Comparison of ENCODE assay signal across 8 cellular contexts in genomic region chr1:205810448-205811157, GRCh38. TPM values are rescaled to one million over a fixed set of nuclear protein-coding genes. Genes with fewer than 3 reads are reported as not detected.
DNase-seq lines count a peak whose midpoint lies in the region; ATAC-seq and TF ChIP-seq lines count a peak whose summit lies in the region.
"Had no signal": no experiment of that assay in that cellular context is flagged by ENCODE, and none has a peak within 500 bp of the region (broad histone marks: within the 10 kb centered on the region; RNA-seq: fewer than 3 reads in every experiment).

No MANE protein-coding gene starts in this region.

- no peak overlapping the region for H2AFZ ChIP-seq in KMS-11 (ENCODE audit: low read depth)
- no peak overlapping the region for H2AFZ ChIP-seq in neural cell (ENCODE audit: low read depth, low read length)

- H3K4me1 ChIP-seq in KMS-11 (ENCODE audit: low read depth, poor library complexity, severe bottlenecking) (peaks cover 5% of the 10 kb centered on the region), mucosa of descending colon (ENCODE audit: low read depth) (peaks cover 4% of the 10 kb centered on the region)

- H3K27ac ChIP-seq in KMS-11 (no peak overlapping the region), neural cell (ENCODE audit: low read length) (no peak overlapping the region)
- H3K27ac ChIP-seq: uterus had no signal

- H3K4me3 Mint-ChIP-seq in central memory CD8-positive, alpha-beta T cell: peak overlapping the region; percentile 95

- H3K27me3 ChIP-seq in KMS-11 (ENCODE audit: insufficient read depth, low read depth): no peaks in the 10 kb centered on the region; the same call in 1 of the 2 replicates
- H3K27me3 ChIP-seq in neural cell (ENCODE audit: insufficient read depth, low read depth, low read length): no peaks in the 10 kb centered on the region
- H3K27me3 ChIP-seq: uterus had no signal

- H3K4me1 Mint-ChIP-seq in central memory CD8-positive, alpha-beta T cell: peaks cover 75% of the 10 kb centered on the region

- H3K9me3 Mint-ChIP-seq in central memory CD8-positive, alpha-beta T cell: no peaks in the 10 kb centered on the region

- TF ChIP-seq EP300 in neural cell (conservative IDR thresholded peaks at IDR 0.05; ENCODE audit: poor library complexity, severe bottlenecking): no peak

- intact Hi-C loops in mucosa of descending colon (cut with DNase I, micrococcal nuclease): no loop called here

- no peaks in the 10 kb centered on the region for H3K9me3 ChIP-seq in neural cell (ENCODE audit: low read length)
- no peaks in the 10 kb centered on the region for H3K9me3 ChIP-seq in mucosa of descending colon
- H3K9me3 ChIP-seq: uterus had no signal

- H3F3A ChIP-seq in neural cell (ENCODE audit: insufficient read depth, low read length, poor library complexity, severe bottlenecking): no peaks in the 10 kb centered on the region

- no peaks in the 10 kb centered on the region for H3K9me2 ChIP-seq in neural cell (ENCODE audit: insufficient read depth, low read length)

- DNase-seq in DMS114 treated with DMSO at 0.1 percent for 48 hours (lab: John Stamatoyannopoulos, UW; ENCODE audit: unreplicated experiment) (peak; percentile 30), mucosa of descending colon (no peak)
- DNase-seq in central memory CD8-positive, alpha-beta T cell (ENCODE audit: low spot score in 2 of 2): no peak
- DNase-seq: uterus had no signal

- peaks cover 13% of the 10 kb centered on the region for H3K36me3 Mint-ChIP-seq in central memory CD8-positive, alpha-beta T cell (ENCODE audit: insufficient read depth)

- ATAC-seq in central memory CD8-positive, alpha-beta T cell (replicated peaks; ENCODE audit: extremely low read depth, poor library complexity, severe bottlenecking): no peak
- no peak for ATAC-seq in HG03442 (IDR thresholded peaks at IDR 0.05; ENCODE audit: unreplicated experiment)
- ATAC-seq in mucosa of descending colon: no peak
- no peak for ATAC-seq in HG03139 (IDR thresholded peaks at IDR 0.05; ENCODE audit: unreplicated experiment)

- TF ChIP-seq CTCF in KMS-11 (conservative IDR thresholded peaks at IDR 0.05; ENCODE audit: low read depth, low read length) (peak; percentile 29; the same call in 1 of the 2 replicates), neural cell (IDR thresholded peaks at IDR 0.05; ENCODE audit: poor library complexity, severe bottlenecking) (no peak), mucosa of descending colon (IDR thresholded peaks at IDR 0.05) (no peak)

- no peak for TF ChIP-seq RAD21 in neural cell (conservative IDR thresholded peaks at IDR 0.05)

- H3K9ac ChIP-seq in KMS-11 (no peak overlapping the region), neural cell (ENCODE audit: low read length) (no peak overlapping the region)

- H3K79me2 ChIP-seq in KMS-11 (ENCODE audit: insufficient read depth, low read depth) (no peaks in the 10 kb centered on the region), neural cell (replicated peaks; ENCODE audit: insufficient read depth, low read length) (no peaks in the 10 kb centered on the region)

- no peak overlapping the region for H3K4me2 ChIP-seq in KMS-11
- no peak overlapping the region for H3K4me2 ChIP-seq in neural cell (ENCODE audit: low read length)

- no peaks in the 10 kb centered on the region for H3K27me3 Mint-ChIP-seq in central memory CD8-positive, alpha-beta T cell

- H3K4me3 ChIP-seq in KMS-11 (IDR thresholded peaks at IDR 0.05; ENCODE audit: insufficient read depth, low read depth, low read length): no peak overlapping the region
- H3K4me3 ChIP-seq in neural cell (ENCODE audit: low read length): peak overlapping the region; percentile 94
- no peak overlapping the region for H3K4me3 ChIP-seq in mucosa of descending colon
- H3K4me3 ChIP-seq: uterus had no signal

- peaks cover 3% of the 10 kb centered on the region; the same call in 1 of the 2 replicates for H3K36me3 ChIP-seq in KMS-11 (ENCODE audit: insufficient read depth)
- no peaks in the 10 kb centered on the region for H3K36me3 ChIP-seq in neural cell (ENCODE audit: insufficient read depth, low read length)
- H3K36me3 ChIP-seq in mucosa of descending colon (ENCODE audit: low read depth): no peaks in the 10 kb centered on the region
- H3K36me3 ChIP-seq: uterus had no signal

- H4K20me1 ChIP-seq in KMS-11 (ENCODE audit: insufficient read depth) (no peaks in the 10 kb centered on the region), neural cell (ENCODE audit: insufficient read depth) (no peaks in the 10 kb centered on the region)

- no peak overlapping the region for H3K27ac Mint-ChIP-seq in central memory CD8-positive, alpha-beta T cell (ENCODE audit: low read depth)

TF ChIP-seq in neural cell, 6 proteins besides CTCF, POLR2A, EP300 and RAD21:
- TF ChIP-seq, protein P1, sequence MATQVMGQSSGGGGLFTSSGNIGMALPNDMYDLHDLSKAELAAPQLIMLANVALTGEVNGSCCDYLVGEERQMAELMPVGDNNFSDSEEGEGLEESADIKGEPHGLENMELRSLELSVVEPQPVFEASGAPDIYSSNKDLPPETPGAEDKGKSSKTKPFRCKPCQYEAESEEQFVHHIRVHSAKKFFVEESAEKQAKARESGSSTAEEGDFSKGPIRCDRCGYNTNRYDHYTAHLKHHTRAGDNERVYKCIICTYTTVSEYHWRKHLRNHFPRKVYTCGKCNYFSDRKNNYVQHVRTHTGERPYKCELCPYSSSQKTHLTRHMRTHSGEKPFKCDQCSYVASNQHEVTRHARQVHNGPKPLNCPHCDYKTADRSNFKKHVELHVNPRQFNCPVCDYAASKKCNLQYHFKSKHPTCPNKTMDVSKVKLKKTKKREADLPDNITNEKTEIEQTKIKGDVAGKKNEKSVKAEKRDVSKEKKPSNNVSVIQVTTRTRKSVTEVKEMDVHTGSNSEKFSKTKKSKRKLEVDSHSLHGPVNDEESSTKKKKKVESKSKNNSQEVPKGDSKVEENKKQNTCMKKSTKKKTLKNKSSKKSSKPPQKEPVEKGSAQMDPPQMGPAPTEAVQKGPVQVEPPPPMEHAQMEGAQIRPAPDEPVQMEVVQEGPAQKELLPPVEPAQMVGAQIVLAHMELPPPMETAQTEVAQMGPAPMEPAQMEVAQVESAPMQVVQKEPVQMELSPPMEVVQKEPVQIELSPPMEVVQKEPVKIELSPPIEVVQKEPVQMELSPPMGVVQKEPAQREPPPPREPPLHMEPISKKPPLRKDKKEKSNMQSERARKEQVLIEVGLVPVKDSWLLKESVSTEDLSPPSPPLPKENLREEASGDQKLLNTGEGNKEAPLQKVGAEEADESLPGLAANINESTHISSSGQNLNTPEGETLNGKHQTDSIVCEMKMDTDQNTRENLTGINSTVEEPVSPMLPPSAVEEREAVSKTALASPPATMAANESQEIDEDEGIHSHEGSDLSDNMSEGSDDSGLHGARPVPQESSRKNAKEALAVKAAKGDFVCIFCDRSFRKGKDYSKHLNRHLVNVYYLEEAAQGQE (IDR thresholded peaks at IDR 0.05; ENCODE audit: borderline replicate concordance): no peak
- no peak for TF ChIP-seq MXI1 (conservative IDR thresholded peaks at IDR 0.05; ENCODE audit: poor library complexity, severe bottlenecking)
- no peak for TF ChIP-seq EZH2 (IDR thresholded peaks at IDR 0.05; ENCODE audit: borderline replicate concordance, insufficient read depth, low read length, poor library complexity, severe bottlenecking)
- TF ChIP-seq TAF1 (IDR thresholded peaks at IDR 0.05; ENCODE audit: low read depth): no peak
- TF ChIP-seq POLR2AphosphoS5 (IDR thresholded peaks at IDR 0.05): no peak
- no peak for TF ChIP-seq SMC3 (conservative IDR thresholded peaks at IDR 0.05; ENCODE audit: poor library complexity)

RNA-seq across cellular contexts. Expression of gene SLC41A1, which starts 2.4 kb away (rescaled TPM):
- polyA plus RNA-seq in neural cell: 3.4 and 4.2 TPM in 2 replicates
- 8.8 and 11.5 TPM in 2 replicates for polyA minus RNA-seq in neural cell
- total RNA-seq in mucosa of descending colon: 10 to 100 TPM in 1 of 3 donors, 1 to 10 TPM in 2; 2.1 to 25.0 (median 4.9) TPM

RNA-seq across cellular contexts. Expression of gene RAB29, which starts 35.3 kb away (rescaled TPM):
- polyA plus RNA-seq in neural cell: 0.18 and 0.40 TPM in 2 replicates
- 0.46 TPM in 1 of 2 replicates, not detected in the other for polyA minus RNA-seq in neural cell
- 10 to 100 TPM in 1 of 3 donors, 1 to 10 TPM in 2; 4.7 to 27.5 (median 7.8) TPM for total RNA-seq in mucosa of descending colon

RNA-seq across cellular contexts. Expression of gene PM20D1, which starts 39.3 kb away (rescaled TPM):
- polyA plus RNA-seq in neural cell: not detected in 2 replicates
- not detected in 2 replicates for polyA minus RNA-seq in neural cell
- total RNA-seq in mucosa of descending colon: under 1 TPM in 1 of 3 donors, not detected in 2; 0.19 TPM
